ENCODE assay signal across 8 cellular contexts in the genomic region with DNA sequence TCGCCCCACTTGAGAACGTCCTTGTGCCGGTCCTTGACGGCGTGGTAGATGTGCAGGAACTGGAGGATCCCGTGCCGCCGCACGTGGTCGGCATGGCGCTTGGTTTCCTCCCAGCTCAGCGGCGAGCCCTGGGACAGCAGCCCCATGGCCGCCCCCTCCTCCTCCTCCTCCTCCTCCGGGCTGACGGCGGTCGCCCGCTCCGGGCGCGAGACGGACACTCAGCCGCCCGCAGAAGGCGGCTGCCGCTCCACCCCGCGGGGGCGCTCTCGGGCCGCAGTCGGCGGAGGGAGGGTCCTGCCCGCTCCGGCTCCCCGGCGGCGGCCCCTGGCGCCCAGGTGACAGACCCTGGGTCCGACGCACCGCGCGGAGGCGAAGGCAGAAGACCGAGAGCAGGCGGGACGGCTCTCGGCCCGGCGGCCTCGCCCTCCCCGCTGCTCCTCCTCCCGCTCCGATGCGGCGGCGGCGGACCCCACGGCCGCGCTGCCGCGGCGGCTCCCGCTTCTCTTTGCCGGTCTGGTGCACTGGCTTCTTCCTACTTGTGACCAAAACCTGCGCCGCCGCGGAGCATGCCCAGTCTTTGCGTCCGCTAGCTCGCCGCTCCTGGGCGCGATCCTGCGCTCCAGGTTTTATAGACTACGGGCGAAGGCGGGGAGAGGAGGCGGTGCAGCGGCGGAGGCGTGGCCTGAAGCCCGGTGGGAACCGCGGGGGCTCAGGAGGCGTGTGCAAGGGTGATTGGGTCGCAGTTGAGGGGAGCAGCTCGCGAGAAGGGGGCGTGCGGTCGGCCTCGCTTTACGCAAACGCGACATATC. TPM values are rescaled to one million over a fixed set of nuclear protein-coding genes. Genes with fewer than 3 reads are reported as not detected.
DNase-seq lines count a peak whose midpoint lies in the region; ATAC-seq and TF ChIP-seq lines count a peak whose summit lies in the region.

A gene (minus strand): TSS at position 602 of the 809 bp plus-strand sequence. CDS start 456 bp downstream, at position 146.

- H3K4me1 ChIP-seq in testis, result peaks cover 15% of the 10 kb centered on the region

- H3K4me3 ChIP-seq in GM06990 (replicated peaks; ENCODE audit: low read depth, low read length) (peak within 1 kb of the TSS; percentile 90), SK-N-MC (peak within 1 kb of the TSS; percentile 93), testis (peak within 1 kb of the TSS; percentile 85 to 88)

- CTCF ChIA-PET in HEK293T (lab: Yijun Ruan, JAX), result interaction anchor here (0.6 to 1.3 kb wide), 4 partner anchors 47 to 373 kb away, joined by 3 to 4 read pairs (median 3); no protein-coding TSS in a partner anchor

- H3K36me3 ChIP-seq in GM06990 (ENCODE audit: control insufficient read depth, insufficient read depth, low read length) (no peaks in the 10 kb centered on the region; the same call in 1 of the 2 replicates), SK-N-MC (ENCODE audit: insufficient read depth, low read length) (peaks cover 4% of the 10 kb centered on the region; the same call in 1 of the 2 replicates), testis (ENCODE audit: low read depth, missing control alignments) (no peaks in the 10 kb centered on the region)

- intact Hi-C loops in testis (cut with DNase I; ENCODE audit: low total_unique reads), result no loop called here

- peak within 1 kb of the TSS; percentile 78 for H3K9ac ChIP-seq in SK-N-MC (ENCODE audit: insufficient read length)

- no peaks in the 10 kb centered on the region for H3K27me3 ChIP-seq in GM06990 (replicated peaks; ENCODE audit: control insufficient read depth, insufficient read depth, low read length)
- no peaks in the 10 kb centered on the region for H3K27me3 ChIP-seq in testis

- peak; percentile 78 for ATAC-seq in omental fat pad (ENCODE audit: low FRiP score)

- TF ChIP-seq CTCF in GM06990 (IDR thresholded peaks at IDR 0.05; ENCODE audit: insufficient read depth, low read length, poor library complexity, severe bottlenecking) (peak; percentile 31), omental fat pad (IDR thresholded peaks at IDR 0.05) (peak in 1 of 3 donors; percentile 20), testis (IDR thresholded peaks at IDR 0.05) (peak; percentile 51 to 69 (median 60))

- peak; percentile 96 for DNase-seq in GM06990 (ENCODE audit: extremely low read depth, insufficient read length)
- peak; percentile 87 for DNase-seq in HEK293T (ENCODE audit: extremely low spot score)
- peak; percentile 88 for DNase-seq in MV-4-11 (lab: John Stamatoyannopoulos, UW)
- no peak for DNase-seq in SK-N-MC (ENCODE audit: low read depth, low spot score)
- DNase-seq in activated naive CD4-positive, alpha-beta T cell treated with anti-CD3 and anti-CD28 coated beads, Interleukin-2, amount 50 U/mL, for 16 hours, result peak; percentile 91
- DNase-seq in glomerular endothelial cell (ENCODE audit: extremely low read depth, low read depth, low spot score), result peak; percentile 62
- DNase-seq in omental fat pad (ENCODE audit: low spot score), result peak; percentile 75
- DNase-seq in testis, result peak; percentile 96

- H3K9me3 ChIP-seq in SK-N-MC (ENCODE audit: low read depth, low read length) (no peaks in the 10 kb centered on the region), testis (no peaks in the 10 kb centered on the region)

- WGBS in testis, 2 donors, result 0 to 1% methylated on average over 12 to 68 of the region's 100 CpGs

- TF ChIP-seq POLR2A in testis (IDR thresholded peaks at IDR 0.05), result peak; percentile 43

- H3K27ac ChIP-seq in SK-N-MC (no peak within 1 kb of the TSS), testis (peak within 1 kb of the TSS; percentile 85 to 98)

- POLR2A ChIA-PET in HEK293T (lab: Yijun Ruan, JAX), result interaction anchor here (0.6 to 1.5 kb wide), 8 partner anchors 10 to 184 kb away, joined by 3 to 5 read pairs (median 3); no protein-coding TSS in a partner anchor

TF ChIP-seq in HEK293T, 16 proteins besides CTCF, POLR2A, EP300 and RAD21:
- TF ChIP-seq NFRKB (IDR thresholded peaks at IDR 0.05), result no peak
- no peak for TF ChIP-seq FOXK2 (IDR thresholded peaks at IDR 0.05)
- 0 out of 2 replicates have a peak, but pooled peaks have one; percentile 15 for TF ChIP-seq TARDBP (IDR thresholded peaks at IDR 0.05)
- TF ChIP-seq FOXA1 (IDR thresholded peaks at IDR 0.05), result no peak
- no peak for TF ChIP-seq BHLHE40 (IDR thresholded peaks at IDR 0.05; ENCODE audit: borderline replicate concordance)
- TF ChIP-seq SP1 (IDR thresholded peaks at IDR 0.05), result peak; percentile 45
- no peak for TF ChIP-seq ELF4 (IDR thresholded peaks at IDR 0.05)
- TF ChIP-seq L3MBTL2 (conservative IDR thresholded peaks at IDR 0.05), result peak; percentile 67
- TF ChIP-seq FOXM1 (IDR thresholded peaks at IDR 0.05; ENCODE audit: borderline replicate concordance), result peak; percentile 87
- TF ChIP-seq CTBP1 (IDR thresholded peaks at IDR 0.05; ENCODE audit: borderline replicate concordance), result peak; percentile 61; the same call in 1 of the 2 replicates
- no peak for TF ChIP-seq LEF1 (IDR thresholded peaks at IDR 0.05; ENCODE audit: borderline replicate concordance)

RNA-seq across cellular contexts. Expression of the gene that starts here (rescaled TPM):
- 12.8 and 20.2 TPM in 2 replicates for total RNA-seq in glomerular endothelial cell
- total RNA-seq in omental fat pad, result 10 to 100 TPM; 38.6 to 86.3 (median 46.6) TPM
- total RNA-seq in testis, result 10 to 100 TPM; 37.6 to 44.4 TPM
- 20.1 TPM for polyA plus RNA-seq in testis (ENCODE audit: insufficient read depth, low read depth, low replicate concordance)
